Comparison of ENCODE assay signal across 8 cellular contexts in genomic region chr16:69613283-69614154, GRCh38. TPM values are rescaled to one million over a fixed set of nuclear protein-coding genes. Genes with fewer than 3 reads are reported as not detected.
DNase-seq lines count a peak whose midpoint lies in the region; ATAC-seq and TF ChIP-seq lines count a peak whose summit lies in the region.

No MANE protein-coding gene starts in this region.

- H3K27ac Mint-ChIP-seq in activated T-cell treated with anti-CD3 and anti-CD28 coated beads, Interleukin-2, amount 50 U/mL, for 72 hours: peak overlapping the region; percentile 58

- no peaks in the 10 kb centered on the region for H3K27me3 ChIP-seq in heart right ventricle
- H3K27me3 ChIP-seq in transverse colon: no peaks in the 10 kb centered on the region

- H3K4me1 ChIP-seq in heart right ventricle (peaks cover 14 to 81% (median 58%) of the 10 kb centered on the region in 9 donors), transverse colon (peaks cover 20 to 48% (median 30%) of the 10 kb centered on the region in 4 donors)

- peak in 1 of 2 donors; percentile 60 for ATAC-seq in activated T-cell treated with anti-CD3 and anti-CD28 coated beads, Interleukin-2, amount 50 U/mL, for 72 hours (replicated peaks in 1 of 2)
- peak in 2 of 8 donors; percentile 24 to 53 for ATAC-seq in heart right ventricle

- POLR2A ChIA-PET in RWPE1 (lab: Yijun Ruan, JAX; ENCODE audit: low non-redundant PET): no interaction called here

- no peaks in the 10 kb centered on the region for H3K9me3 Mint-ChIP-seq in activated T-cell treated with anti-CD3 and anti-CD28 coated beads, Interleukin-2, amount 50 U/mL, for 72 hours

- H3K4me3 Mint-ChIP-seq in activated T-cell treated with anti-CD3 and anti-CD28 coated beads, Interleukin-2, amount 50 U/mL, for 72 hours: no peak overlapping the region

- no peaks in the 10 kb centered on the region for H3K9me3 ChIP-seq in heart right ventricle
- H3K9me3 ChIP-seq in transverse colon: no peaks in the 10 kb centered on the region

- in situ Hi-C loops in transverse colon (cut with MboI; ENCODE audit: low pct_ligation_motif_present in 1 of 4, low pct_unique_long_range_greater_than_20kb in 1 of 4, low sequenced_read_pairs in 3 of 4): no loop called here

- CTCF ChIA-PET in RWPE1 (lab: Yijun Ruan, JAX): no interaction called here

- intact Hi-C loops in heart right ventricle (cut with DNase I) (no loop called here), transverse colon (cut with DNase I; ENCODE audit: low total_unique reads) (no loop called here)

- H3K36me3 Mint-ChIP-seq in activated T-cell treated with anti-CD3 and anti-CD28 coated beads, Interleukin-2, amount 50 U/mL, for 72 hours (ENCODE audit: insufficient read depth in 2 of 2): peaks cover 4 to 7% of the 10 kb centered on the region in 2 donors

- H3K4me1 Mint-ChIP-seq in activated T-cell treated with anti-CD3 and anti-CD28 coated beads, Interleukin-2, amount 50 U/mL, for 72 hours (ENCODE audit: low read depth): peaks cover 55% of the 10 kb centered on the region

- no peak for DNase-seq in activated T-cell treated with anti-CD3 and anti-CD28 coated beads, Interleukin-2, amount 50 U/mL, for 72 hours
- no peak for DNase-seq in activated T-cell treated with anti-CD3 and anti-CD28 coated beads, Interleukin-2, amount 50 U/mL, for 1 hour
- DNase-seq in RWPE1 (ENCODE audit: low spot score): peak; percentile 73
- DNase-seq in heart right ventricle: no peak
- DNase-seq in transverse colon: peak; percentile 19
- no peak for DNase-seq in DMS 273 treated with DMSO at 0.1 percent for 48 hours (lab: John Stamatoyannopoulos, UW)
- DNase-seq in retina: no peak
- DNase-seq in NCI-H748 (lab: John Stamatoyannopoulos, UW; ENCODE audit: unreplicated experiment): no peak

- peak overlapping the region; percentile 81 for H3K27ac ChIP-seq in RWPE1
- peak overlapping the region in 7 of 10 donors; percentile 3 to 47 (median 22) for H3K27ac ChIP-seq in heart right ventricle
- peak overlapping the region; percentile 69 to 82 (median 79) for H3K27ac ChIP-seq in transverse colon

- H3K36me3 ChIP-seq in heart right ventricle: peaks cover 0 to 8% (median 0%) of the 10 kb centered on the region in 9 donors
- H3K36me3 ChIP-seq in transverse colon: no peaks in the 10 kb centered on the region

- WGBS in heart right ventricle, 2 donors: 70 to 72% methylated on average over 2 of the region's 2 CpGs
- WGBS in transverse colon (ENCODE audit: low coverage in 1 of 2), 2 donors: 51 to 57% methylated on average over 2 of the region's 2 CpGs

- no peak overlapping the region for H3K4me3 ChIP-seq in heart right ventricle
- no peak overlapping the region for H3K4me3 ChIP-seq in transverse colon

- no peaks in the 10 kb centered on the region for H3K27me3 Mint-ChIP-seq in activated T-cell treated with anti-CD3 and anti-CD28 coated beads, Interleukin-2, amount 50 U/mL, for 72 hours (ENCODE audit: low read depth)

- TF ChIP-seq CTCF in RWPE1 (conservative IDR thresholded peaks at IDR 0.05; ENCODE audit: low read depth) (no peak), heart right ventricle (IDR thresholded peaks at IDR 0.05) (no peak), transverse colon (IDR thresholded peaks at IDR 0.05) (no peak)

- peak; percentile 13 for TF ChIP-seq POLR2A in transverse colon (IDR thresholded peaks at IDR 0.05)

- TF ChIP-seq EP300 in transverse colon (IDR thresholded peaks at IDR 0.05; ENCODE audit: low read depth): no peak

RNA-seq across cellular contexts. Expression of gene NFAT5, which starts 47.8 kb away (rescaled TPM):
- total RNA-seq in activated T-cell treated with anti-CD3 and anti-CD28 coated beads, Interleukin-2, amount 50 U/mL, for 72 hours: 10 to 100 TPM; 87.1 to 94.6 TPM
- total RNA-seq in heart right ventricle: 10 to 100 TPM; 14.6 to 23.7 (median 21.5) TPM
- 1 to 10 TPM; 1.7 to 5.6 TPM for polyA plus RNA-seq in heart right ventricle
- total RNA-seq in transverse colon: 100 to 1,000 TPM in 2 of 4 donors, 10 to 100 TPM in 2; 37.3 to 131 (median 88.8) TPM

Comparison
In these comparisons a context has a peak if more than half of its experiments do, and no peak if none do; other contexts are left out.
1. DNase-seq: peak in RWPE1 (single experiment) and transverse colon (single experiment); none in activated T-cell treated with anti-CD3 and anti-CD28 coated beads, Interleukin-2, amount 50 U/mL, for 72 hours (0 of 2), activated T-cell treated with anti-CD3 and anti-CD28 coated beads, Interleukin-2, amount 50 U/mL, for 1 hour (single experiment), heart right ventricle (0 of 2), DMS 273 treated with DMSO at 0.1 percent for 48 hours (single experiment), retina (single experiment) and NCI-H748 (single experiment).
2. H3K27ac ChIP-seq: peak in every context shown above with its lines; median percentile 81 in RWPE1; 79 in transverse colon; 22 in heart right ventricle.